10 cellular contexts compared by ENCODE assay signal in genomic region chr12:119036878-119037493, GRCh38. TPM values are rescaled to one million over a fixed set of nuclear protein-coding genes. Genes with fewer than 3 reads are reported as not detected.
DNase-seq lines count a peak whose midpoint lies in the region; ATAC-seq and FAIRE-seq lines count a peak whose summit lies in the region.
"Had no signal": no experiment of that assay in that cellular context is flagged by ENCODE, and none has a peak within 500 bp of the region (broad histone marks: within the 10 kb centered on the region; RNA-seq: fewer than 3 reads in every experiment).

No MANE protein-coding gene starts in this region.

- H2AFZ ChIP-seq in GM23248 = no peak overlapping the region

- peaks cover 0 to 28% (median 5%) of the 10 kb centered on the region in 5 donors for H3K27me3 Mint-ChIP-seq in naive thymus-derived CD4-positive, alpha-beta T cell

- H3K27ac Mint-ChIP-seq in naive thymus-derived CD4-positive, alpha-beta T cell = no peak overlapping the region

- no peaks in the 10 kb centered on the region for H3K27me3 ChIP-seq in GM23248 (replicated peaks; ENCODE audit: insufficient read depth)
- no peaks in the 10 kb centered on the region for H3K27me3 ChIP-seq in SJCRH30
- no peaks in the 10 kb centered on the region for H3K27me3 ChIP-seq in naive thymus-derived CD4-positive, alpha-beta T cell (ENCODE audit: control insufficient read depth in 2 of 2, insufficient read depth in 2 of 2, low read length in 2 of 2)

- intact Hi-C loops in naive thymus-derived CD4-positive, alpha-beta T cell (cut with micrococcal nuclease) = loop anchor here in 1 of 2 donors (5.0 kb wide), 1 partner anchor 630 kb away; no protein-coding TSS in a partner anchor

- H3K36me3 Mint-ChIP-seq in naive thymus-derived CD4-positive, alpha-beta T cell = no peaks in the 10 kb centered on the region

- no peak overlapping the region for H3K4me3 Mint-ChIP-seq in naive thymus-derived CD4-positive, alpha-beta T cell

- H3K36me3 ChIP-seq in GM23248 (ENCODE audit: low read depth) (no peaks in the 10 kb centered on the region), SJCRH30 (no peaks in the 10 kb centered on the region)
- no peaks in the 10 kb centered on the region for H3K36me3 ChIP-seq in naive thymus-derived CD4-positive, alpha-beta T cell (ENCODE audit: control insufficient read depth in 2 of 3, insufficient read depth in 3 of 3, low read length in 3 of 3)

- no peaks in the 10 kb centered on the region for H3K79me2 ChIP-seq in GM23248 (ENCODE audit: insufficient read depth)

- 19 to 21% methylated on average over 13 of the region's 13 CpGs for WGBS in GM23248 (ENCODE audit: low coverage in 1 of 2, low lambda C conversion rate in 2 of 2, missing lambda C conversion rate in 2 of 2), 2 experiments

- H3K4me3 ChIP-seq in GM23248 (no peak overlapping the region), SJCRH30 (no peak overlapping the region)
- H3K4me3 ChIP-seq in naive thymus-derived CD4-positive, alpha-beta T cell (ENCODE audit: low read length) = no peak overlapping the region

- POLR2A ChIA-PET in naive thymus-derived CD4-positive, alpha-beta T cell (lab: Charles Lee) = no interaction called here

- no peak overlapping the region for H3K9ac ChIP-seq in GM23248

- no peak for FAIRE-seq in urothelium cell line (lab: Jason Lieb, UNC)
- FAIRE-seq: A204.1 had no signal

- no peaks in the 10 kb centered on the region for H3K9me2 ChIP-seq in GM23248 (ENCODE audit: insufficient read depth)

- H3K27ac ChIP-seq in GM23248 (no peak overlapping the region), SJCRH30 (no peak overlapping the region)
- no peak overlapping the region for H3K27ac ChIP-seq in naive thymus-derived CD4-positive, alpha-beta T cell (ENCODE audit: low read depth, low read length)

- no peak for ATAC-seq in HG02981 (IDR thresholded peaks at IDR 0.05; ENCODE audit: unreplicated experiment)
- no peak for ATAC-seq in naive thymus-derived CD4-positive, alpha-beta T cell
- ATAC-seq: left colon had no signal

- no peaks in the 10 kb centered on the region for H3K4me1 Mint-ChIP-seq in naive thymus-derived CD4-positive, alpha-beta T cell

- H3K4me2 ChIP-seq in GM23248 (ENCODE audit: unreplicated experiment) = no peak overlapping the region

- no peaks in the 10 kb centered on the region for H4K20me1 ChIP-seq in GM23248 (ENCODE audit: insufficient read depth)

- in situ Hi-C loops in GM23248 (cut with MboI) = no loop called here

- DNase-seq in DMS 273 (lab: John Stamatoyannopoulos, UW; ENCODE audit: unreplicated experiment) (peak; percentile 74), DMS 273 treated with DMSO at 0.1 percent for 48 hours (lab: John Stamatoyannopoulos, UW) (no peak), GM23248 (peak; percentile 51), SJCRH30 (peak; percentile 10 to 64), iPS DF 4.7 (ENCODE audit: extremely low read depth, low spot score) (peak; percentile 49), urothelium cell line (ENCODE audit: low spot score) (peak; percentile 23)
- DNase-seq in naive thymus-derived CD4-positive, alpha-beta T cell = no peak

- H3K9me3 Mint-ChIP-seq in naive thymus-derived CD4-positive, alpha-beta T cell = peaks cover 0 to 8% (median 0%) of the 10 kb centered on the region in 11 donors

- CTCF ChIA-PET in naive thymus-derived CD4-positive, alpha-beta T cell (lab: Charles Lee) = no interaction called here

- no peaks in the 10 kb centered on the region for H3F3A ChIP-seq in GM23248 (ENCODE audit: insufficient read depth)

- H3K9me3 ChIP-seq in GM23248 (ENCODE audit: low read depth) (no peaks in the 10 kb centered on the region), SJCRH30 (replicated peaks) (no peaks in the 10 kb centered on the region)
- no peaks in the 10 kb centered on the region for H3K9me3 ChIP-seq in naive thymus-derived CD4-positive, alpha-beta T cell (ENCODE audit: control insufficient read depth in 2 of 3, low read length in 3 of 3)

- H3K4me1 ChIP-seq in GM23248 (ENCODE audit: insufficient read depth) (no peaks in the 10 kb centered on the region), SJCRH30 (no peaks in the 10 kb centered on the region)
- no peaks in the 10 kb centered on the region for H3K4me1 ChIP-seq in naive thymus-derived CD4-positive, alpha-beta T cell (ENCODE audit: control insufficient read depth in 2 of 2, insufficient read depth in 2 of 2, low read length in 2 of 2)

RNA-seq across cellular contexts. Expression of gene SRRM4, which starts 55.6 kb away (rescaled TPM):
- not detected in 2 replicates for total RNA-seq in GM23248 (2014; rRNA removed; shearing (Covaris generic))
- 0.03 TPM in 1 of 2 replicates, not detected in the other for polyA plus RNA-seq in GM23248 (2016; fragmentation: Nextera tagmentation; extraction: Ambion mirVana)
- total RNA-seq in SJCRH30 (2014; rRNA removed; shearing (Covaris generic)) = not detected in 2 replicates
- total RNA-seq in naive thymus-derived CD4-positive, alpha-beta T cell = not detected
- polyA plus RNA-seq in naive thymus-derived CD4-positive, alpha-beta T cell = not detected
- total RNA-seq: left colon had no signal

Comparison
In these comparisons a context has a peak if more than half of its experiments do, and no peak if none do; other contexts are left out.
1. DNase-seq: peak in DMS 273 (single experiment), GM23248 (single experiment), SJCRH30 (2 of 2), iPS DF 4.7 (single experiment) and urothelium cell line (single experiment); none in DMS 273 treated with DMSO at 0.1 percent for 48 hours (single experiment) and naive thymus-derived CD4-positive, alpha-beta T cell (0 of 9).